1 cellular context compared by ENCODE assay signal in the genomic region with DNA sequence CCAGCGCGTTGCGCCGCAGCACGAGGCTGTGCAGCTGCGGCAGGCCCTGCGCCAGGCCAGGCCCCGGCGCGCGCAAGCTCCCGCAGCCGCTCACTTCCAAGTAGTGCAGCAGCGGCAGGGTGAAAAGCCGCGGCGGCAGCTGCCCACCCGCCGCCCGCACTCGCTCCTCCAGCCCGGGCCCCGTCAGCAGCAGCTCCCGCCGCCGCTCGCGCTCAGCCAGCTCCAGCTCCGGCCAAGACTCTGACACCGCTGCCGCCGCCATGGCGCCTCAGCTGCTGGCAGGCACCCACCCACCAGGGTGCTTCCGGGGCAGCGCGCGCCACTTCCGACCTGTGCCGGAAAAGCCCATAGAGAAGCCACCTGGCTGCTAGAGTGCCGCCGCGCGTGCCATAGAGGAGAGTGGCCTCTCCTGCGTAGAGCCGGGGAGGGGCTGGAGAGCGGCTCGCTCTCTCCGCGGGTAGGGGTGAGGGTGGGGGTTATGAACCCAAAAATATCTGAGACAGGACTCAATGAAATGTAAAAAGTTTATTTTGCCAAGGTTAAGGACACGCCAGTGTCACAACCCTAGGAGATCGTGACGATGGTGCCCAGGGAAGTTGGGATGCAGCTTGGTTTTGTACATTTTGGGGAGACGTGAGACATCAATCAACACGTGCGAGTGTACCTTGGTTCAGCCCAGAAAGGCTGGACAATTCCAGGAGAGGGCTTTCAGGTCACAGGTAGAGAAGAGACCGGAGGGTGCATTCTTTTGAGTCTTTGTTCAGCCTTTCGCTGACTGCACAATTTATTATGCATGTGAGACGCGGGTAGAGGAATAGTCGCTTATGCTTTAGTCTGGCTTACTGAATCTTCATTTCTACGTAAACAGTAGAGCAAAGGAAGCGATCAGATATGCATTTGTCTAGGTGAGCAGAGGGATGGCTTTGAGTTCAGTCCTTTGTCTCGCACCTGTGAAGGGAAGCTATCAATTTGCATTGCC.
TF ChIP-seq lines count a peak whose summit lies in the region.

A gene (minus strand): TSS at position 284 of the 979 bp plus-strand sequence. CDS start 22 bp downstream, at position 262.

TF ChIP-seq in HEK293, 187 proteins besides CTCF, POLR2A, EP300 and RAD21 (continued from another document and continues in another):
- TF ChIP-seq ZNF560 (tag by site-specific recombination; IDR thresholded peaks at IDR 0.05; ENCODE audit: borderline replicate concordance): no peak
- TF ChIP-seq GLI2 (tag by site-specific recombination; IDR thresholded peaks at IDR 0.05; ENCODE audit: borderline replicate concordance, low read depth): no peak
- no peak for TF ChIP-seq ZNF16 (tag by site-specific recombination; IDR thresholded peaks at IDR 0.05; ENCODE audit: low read depth)
- peak; percentile 58 for TF ChIP-seq ZFHX2 (tag by site-specific recombination; conservative IDR thresholded peaks at IDR 0.05)
- TF ChIP-seq KLF16 (tag by site-specific recombination; IDR thresholded peaks at IDR 0.05): peak; percentile 97
- TF ChIP-seq, protein P1, sequence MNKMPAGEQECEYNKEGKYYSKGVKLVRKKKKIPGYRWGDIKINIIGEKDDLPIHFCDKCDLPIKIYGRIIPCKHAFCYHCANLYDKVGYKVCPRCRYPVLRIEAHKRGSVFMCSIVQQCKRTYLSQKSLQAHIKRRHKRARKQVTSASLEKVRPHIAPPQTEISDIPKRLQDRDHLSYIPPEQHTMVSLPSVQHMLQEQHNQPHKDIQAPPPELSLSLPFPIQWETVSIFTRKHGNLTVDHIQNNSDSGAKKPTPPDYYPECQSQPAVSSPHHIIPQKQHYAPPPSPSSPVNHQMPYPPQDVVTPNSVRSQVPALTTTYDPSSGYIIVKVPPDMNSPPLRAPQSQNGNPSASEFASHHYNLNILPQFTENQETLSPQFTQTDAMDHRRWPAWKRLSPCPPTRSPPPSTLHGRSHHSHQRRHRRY (tag by site-specific recombination; IDR thresholded peaks at IDR 0.05): no peak
- TF ChIP-seq ZNF311 (tag by site-specific recombination; IDR thresholded peaks at IDR 0.05; ENCODE audit: borderline replicate concordance): no peak
- TF ChIP-seq TRIM28 (IDR thresholded peaks at IDR 0.05; ENCODE audit: borderline replicate concordance, low read length): no peak
- TF ChIP-seq ZNF670 (tag by site-specific recombination; IDR thresholded peaks at IDR 0.05; ENCODE audit: low read depth): no peak
- TF ChIP-seq, protein P2, sequence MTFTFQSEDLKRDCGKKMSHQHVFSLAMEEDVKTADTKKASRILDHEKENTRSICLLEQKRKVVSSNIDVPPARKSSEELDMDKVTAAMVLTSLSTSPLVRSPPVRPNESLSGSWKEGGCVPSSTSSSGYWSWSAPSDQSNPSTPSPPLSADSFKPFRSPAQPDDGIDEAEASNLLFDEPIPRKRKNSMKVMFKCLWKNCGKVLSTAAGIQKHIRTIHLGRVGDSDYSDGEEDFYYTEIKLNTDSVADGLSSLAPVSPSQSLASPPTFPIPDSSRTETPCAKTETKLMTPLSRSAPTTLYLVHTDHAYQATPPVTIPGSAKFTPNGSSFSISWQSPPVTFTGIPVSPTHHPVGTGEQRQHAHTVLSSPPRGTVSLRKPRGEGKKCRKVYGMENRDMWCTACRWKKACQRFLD (tag by site-specific recombination; IDR thresholded peaks at IDR 0.05): no peak
- TF ChIP-seq ZEB2 (tag by site-specific recombination; IDR thresholded peaks at IDR 0.05): 0 out of 2 replicates have a peak, but pooled peaks have one; percentile 40
- TF ChIP-seq, protein P3, sequence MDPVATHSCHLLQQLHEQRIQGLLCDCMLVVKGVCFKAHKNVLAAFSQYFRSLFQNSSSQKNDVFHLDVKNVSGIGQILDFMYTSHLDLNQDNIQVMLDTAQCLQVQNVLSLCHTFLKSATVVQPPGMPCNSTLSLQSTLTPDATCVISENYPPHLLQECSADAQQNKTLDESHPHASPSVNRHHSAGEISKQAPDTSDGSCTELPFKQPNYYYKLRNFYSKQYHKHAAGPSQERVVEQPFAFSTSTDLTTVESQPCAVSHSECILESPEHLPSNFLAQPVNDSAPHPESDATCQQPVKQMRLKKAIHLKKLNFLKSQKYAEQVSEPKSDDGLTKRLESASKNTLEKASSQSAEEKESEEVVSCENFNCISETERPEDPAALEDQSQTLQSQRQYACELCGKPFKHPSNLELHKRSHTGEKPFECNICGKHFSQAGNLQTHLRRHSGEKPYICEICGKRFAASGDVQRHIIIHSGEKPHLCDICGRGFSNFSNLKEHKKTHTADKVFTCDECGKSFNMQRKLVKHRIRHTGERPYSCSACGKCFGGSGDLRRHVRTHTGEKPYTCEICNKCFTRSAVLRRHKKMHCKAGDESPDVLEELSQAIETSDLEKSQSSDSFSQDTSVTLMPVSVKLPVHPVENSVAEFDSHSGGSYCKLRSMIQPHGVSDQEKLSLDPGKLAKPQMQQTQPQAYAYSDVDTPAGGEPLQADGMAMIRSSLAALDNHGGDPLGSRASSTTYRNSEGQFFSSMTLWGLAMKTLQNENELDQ (tag by site-specific recombination; IDR thresholded peaks at IDR 0.05; ENCODE audit: low read depth): no peak
- no peak for TF ChIP-seq SETDB1 (IDR thresholded peaks at IDR 0.05; ENCODE audit: insufficient read length, low read length)
- no peak for TF ChIP-seq BCL11B (tag by site-specific recombination; IDR thresholded peaks at IDR 0.05; ENCODE audit: low read depth)
- no peak for TF ChIP-seq ZNF571 (tag by site-specific recombination; IDR thresholded peaks at IDR 0.05)
- TF ChIP-seq, protein P4, sequence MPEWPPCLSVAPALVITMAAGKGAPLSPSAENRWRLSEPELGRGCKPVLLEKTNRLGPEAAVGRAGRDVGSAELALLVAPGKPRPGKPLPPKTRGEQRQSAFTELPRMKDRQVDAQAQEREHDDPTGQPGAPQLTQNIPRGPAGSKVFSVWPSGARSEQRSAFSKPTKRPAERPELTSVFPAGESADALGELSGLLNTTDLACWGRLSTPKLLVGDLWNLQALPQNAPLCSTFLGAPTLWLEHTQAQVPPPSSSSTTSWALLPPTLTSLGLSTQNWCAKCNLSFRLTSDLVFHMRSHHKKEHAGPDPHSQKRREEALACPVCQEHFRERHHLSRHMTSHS (tag by site-specific recombination; IDR thresholded peaks at IDR 0.05): no peak
- no peak for TF ChIP-seq ZNF174 (tag by site-specific recombination; IDR thresholded peaks at IDR 0.05)
- no peak for TF ChIP-seq MZF1 (tag by site-specific recombination; IDR thresholded peaks at IDR 0.05; ENCODE audit: borderline replicate concordance)
- peak; percentile 13; the same call in 1 of the 2 replicates for TF ChIP-seq BCL11A (tag by site-specific recombination; IDR thresholded peaks at IDR 0.05; ENCODE audit: low read depth)
- peak; percentile 75 for TF ChIP-seq ZNF660 (tag by site-specific recombination; IDR thresholded peaks at IDR 0.05)
- TF ChIP-seq ZSCAN23 (tag by site-specific recombination; IDR thresholded peaks at IDR 0.05): no peak
- TF ChIP-seq ZNF555 (tag by site-specific recombination; conservative IDR thresholded peaks at IDR 0.05): no peak
- no peak for TF ChIP-seq ZNF354C (tag by site-specific recombination; IDR thresholded peaks at IDR 0.05; ENCODE audit: borderline replicate concordance, low read depth)
- peak; percentile 53; the same call in 1 of the 2 replicates for TF ChIP-seq ZNF423 (tag by site-specific recombination; IDR thresholded peaks at IDR 0.05)
- no peak for TF ChIP-seq ZNF175 (tag by site-specific recombination; IDR thresholded peaks at IDR 0.05)
- peak; percentile 44; the same call in 1 of the 2 replicates for TF ChIP-seq KLF1 (tag by site-specific recombination; IDR thresholded peaks at IDR 0.05)
- TF ChIP-seq ZNF768 (tag by site-specific recombination; IDR thresholded peaks at IDR 0.05): no peak
- no peak for TF ChIP-seq ZBTB21 (tag by site-specific recombination; IDR thresholded peaks at IDR 0.05)
- TF ChIP-seq, protein P5, sequence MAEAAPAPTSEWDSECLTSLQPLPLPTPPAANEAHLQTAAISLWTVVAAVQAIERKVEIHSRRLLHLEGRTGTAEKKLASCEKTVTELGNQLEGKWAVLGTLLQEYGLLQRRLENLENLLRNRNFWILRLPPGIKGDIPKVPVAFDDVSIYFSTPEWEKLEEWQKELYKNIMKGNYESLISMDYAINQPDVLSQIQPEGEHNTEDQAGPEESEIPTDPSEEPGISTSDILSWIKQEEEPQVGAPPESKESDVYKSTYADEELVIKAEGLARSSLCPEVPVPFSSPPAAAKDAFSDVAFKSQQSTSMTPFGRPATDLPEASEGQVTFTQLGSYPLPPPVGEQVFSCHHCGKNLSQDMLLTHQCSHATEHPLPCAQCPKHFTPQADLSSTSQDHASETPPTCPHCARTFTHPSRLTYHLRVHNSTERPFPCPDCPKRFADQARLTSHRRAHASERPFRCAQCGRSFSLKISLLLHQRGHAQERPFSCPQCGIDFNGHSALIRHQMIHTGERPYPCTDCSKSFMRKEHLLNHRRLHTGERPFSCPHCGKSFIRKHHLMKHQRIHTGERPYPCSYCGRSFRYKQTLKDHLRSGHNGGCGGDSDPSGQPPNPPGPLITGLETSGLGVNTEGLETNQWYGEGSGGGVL (tag by site-specific recombination; IDR thresholded peaks at IDR 0.05): no peak
- no peak for TF ChIP-seq ZSCAN16 (tag by site-specific recombination; IDR thresholded peaks at IDR 0.05)
- no peak for TF ChIP-seq OVOL3 (tag by site-specific recombination; IDR thresholded peaks at IDR 0.05)
- TF ChIP-seq ZNF19 (tag by site-specific recombination; IDR thresholded peaks at IDR 0.05; ENCODE audit: low read depth): no peak
- no peak for TF ChIP-seq ZNF792 (tag by site-specific recombination; IDR thresholded peaks at IDR 0.05)
- no peak for TF ChIP-seq ZNF391 (tag by site-specific recombination; IDR thresholded peaks at IDR 0.05; ENCODE audit: borderline replicate concordance, low read depth)
- TF ChIP-seq ZNF114 (tag by site-specific recombination; IDR thresholded peaks at IDR 0.05): no peak
- no peak for TF ChIP-seq ZNF843 (tag by site-specific recombination; IDR thresholded peaks at IDR 0.05)
- TF ChIP-seq, protein P6, sequence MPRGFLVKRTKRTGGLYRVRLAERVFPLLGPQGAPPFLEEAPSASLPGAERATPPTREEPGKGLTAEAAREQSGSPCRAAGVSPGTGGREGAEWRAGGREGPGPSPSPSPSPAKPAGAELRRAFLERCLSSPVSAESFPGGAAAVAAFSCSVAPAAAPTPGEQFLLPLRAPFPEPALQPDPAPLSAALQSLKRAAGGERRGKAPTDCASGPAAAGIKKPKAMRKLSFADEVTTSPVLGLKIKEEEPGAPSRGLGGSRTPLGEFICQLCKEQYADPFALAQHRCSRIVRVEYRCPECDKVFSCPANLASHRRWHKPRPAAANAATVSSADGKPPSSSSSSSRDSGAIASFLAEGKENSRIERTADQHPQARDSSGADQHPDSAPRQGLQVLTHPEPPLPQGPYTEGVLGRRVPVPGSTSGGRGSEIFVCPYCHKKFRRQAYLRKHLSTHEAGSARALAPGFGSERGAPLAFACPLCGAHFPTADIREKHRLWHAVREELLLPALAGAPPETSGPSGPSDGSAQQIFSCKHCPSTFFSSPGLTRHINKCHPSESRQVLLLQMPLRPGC (tag by site-specific recombination; IDR thresholded peaks at IDR 0.05): peak; percentile 58; the same call in 1 of the 2 replicates
- TF ChIP-seq ZXDB (tag by site-specific recombination; IDR thresholded peaks at IDR 0.05): peak; percentile 77
- no peak for TF ChIP-seq ZNF266 (tag by site-specific recombination; IDR thresholded peaks at IDR 0.05; ENCODE audit: low read depth)
- peak; percentile 76 for TF ChIP-seq GLIS2 (tag by site-specific recombination; IDR thresholded peaks at IDR 0.05)
- TF ChIP-seq ZNF791 (tag by site-specific recombination; IDR thresholded peaks at IDR 0.05): no peak
- peak; percentile 70 for TF ChIP-seq KLF9 (tag by site-specific recombination; IDR thresholded peaks at IDR 0.05; ENCODE audit: low read depth)
- peak; percentile 72 for TF ChIP-seq SP7 (tag by site-specific recombination; IDR thresholded peaks at IDR 0.05)
- TF ChIP-seq ZNF341 (tag by site-specific recombination; IDR thresholded peaks at IDR 0.05; ENCODE audit: low read depth): no peak
- TF ChIP-seq, protein P7, sequence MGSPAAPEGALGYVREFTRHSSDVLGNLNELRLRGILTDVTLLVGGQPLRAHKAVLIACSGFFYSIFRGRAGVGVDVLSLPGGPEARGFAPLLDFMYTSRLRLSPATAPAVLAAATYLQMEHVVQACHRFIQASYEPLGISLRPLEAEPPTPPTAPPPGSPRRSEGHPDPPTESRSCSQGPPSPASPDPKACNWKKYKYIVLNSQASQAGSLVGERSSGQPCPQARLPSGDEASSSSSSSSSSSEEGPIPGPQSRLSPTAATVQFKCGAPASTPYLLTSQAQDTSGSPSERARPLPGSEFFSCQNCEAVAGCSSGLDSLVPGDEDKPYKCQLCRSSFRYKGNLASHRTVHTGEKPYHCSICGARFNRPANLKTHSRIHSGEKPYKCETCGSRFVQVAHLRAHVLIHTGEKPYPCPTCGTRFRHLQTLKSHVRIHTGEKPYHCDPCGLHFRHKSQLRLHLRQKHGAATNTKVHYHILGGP (tag by site-specific recombination; IDR thresholded peaks at IDR 0.05): no peak
- TF ChIP-seq, protein P8, sequence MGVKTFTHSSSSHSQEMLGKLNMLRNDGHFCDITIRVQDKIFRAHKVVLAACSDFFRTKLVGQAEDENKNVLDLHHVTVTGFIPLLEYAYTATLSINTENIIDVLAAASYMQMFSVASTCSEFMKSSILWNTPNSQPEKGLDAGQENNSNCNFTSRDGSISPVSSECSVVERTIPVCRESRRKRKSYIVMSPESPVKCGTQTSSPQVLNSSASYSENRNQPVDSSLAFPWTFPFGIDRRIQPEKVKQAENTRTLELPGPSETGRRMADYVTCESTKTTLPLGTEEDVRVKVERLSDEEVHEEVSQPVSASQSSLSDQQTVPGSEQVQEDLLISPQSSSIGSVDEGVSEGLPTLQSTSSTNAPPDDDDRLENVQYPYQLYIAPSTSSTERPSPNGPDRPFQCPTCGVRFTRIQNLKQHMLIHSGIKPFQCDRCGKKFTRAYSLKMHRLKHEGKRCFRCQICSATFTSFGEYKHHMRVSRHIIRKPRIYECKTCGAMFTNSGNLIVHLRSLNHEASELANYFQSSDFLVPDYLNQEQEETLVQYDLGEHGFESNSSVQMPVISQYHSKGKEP (tag by site-specific recombination; IDR thresholded peaks at IDR 0.05): no peak; the same call in 1 of the 2 replicates
- TF ChIP-seq ZNF561 (tag by site-specific recombination; IDR thresholded peaks at IDR 0.05; ENCODE audit: borderline replicate concordance): peak; percentile 69; the same call in 1 of the 2 replicates
- TF ChIP-seq ZNF211 (tag by site-specific recombination; IDR thresholded peaks at IDR 0.05; ENCODE audit: low read depth): no peak
- peak; percentile 53 for TF ChIP-seq GLIS1 (tag by site-specific recombination; IDR thresholded peaks at IDR 0.05)
- TF ChIP-seq ZNF658 (tag by site-specific recombination; IDR thresholded peaks at IDR 0.05): no peak
- no peak for TF ChIP-seq ZNF169 (tag by site-specific recombination; IDR thresholded peaks at IDR 0.05)
- TF ChIP-seq ZNF654 (tag by site-specific recombination; IDR thresholded peaks at IDR 0.05; ENCODE audit: low read depth): no peak
- no peak for TF ChIP-seq ZNF747 (tag by site-specific recombination; IDR thresholded peaks at IDR 0.05)
- TF ChIP-seq ZNF133 (tag by site-specific recombination; IDR thresholded peaks at IDR 0.05): no peak
- no peak for TF ChIP-seq ZNF677 (tag by site-specific recombination; IDR thresholded peaks at IDR 0.05)
- peak; percentile 51; the same call in 1 of the 2 replicates for TF ChIP-seq EGR2 (tag by site-specific recombination; IDR thresholded peaks at IDR 0.05; ENCODE audit: low read depth)
- TF ChIP-seq ZNF701 (tag by site-specific recombination; IDR thresholded peaks at IDR 0.05): no peak
